ENCODE assay signal across 10 cellular contexts in the genomic region with DNA sequence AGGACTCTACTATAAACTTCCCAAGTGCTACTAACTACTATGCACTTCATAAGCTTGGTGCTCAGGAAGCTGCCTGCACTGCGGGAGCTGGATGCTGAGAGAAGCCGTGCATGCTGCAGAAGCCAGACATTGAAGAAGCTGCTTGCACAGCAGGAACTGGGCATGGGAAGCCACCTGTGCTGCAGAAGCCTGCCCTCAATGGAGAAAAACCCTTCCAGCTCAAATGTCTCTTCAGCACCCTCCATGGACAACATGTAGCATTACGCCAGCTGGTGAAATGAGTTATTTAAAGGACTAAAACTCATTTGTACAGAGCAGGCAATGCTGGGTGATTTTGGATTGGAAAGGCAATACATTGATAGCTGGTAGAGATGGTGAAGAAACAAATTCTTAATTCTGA.
DNase-seq lines count a peak whose midpoint lies in the region; ATAC-seq, FAIRE-seq and TF ChIP-seq lines count a peak whose summit lies in the region.
"Had no signal": no experiment of that assay in that cellular context is flagged by ENCODE, and none has a peak within 500 bp of the region (broad histone marks: within the 10 kb centered on the region; RNA-seq: fewer than 3 reads in every experiment).

No MANE protein-coding gene starts in this region.

- CTCF ChIA-PET in OCI-LY7 (lab: Charles Lee; ENCODE audit: unreplicated experiment): interaction anchor here (0.5 kb wide), 1 partner anchor 149 kb away, joined by 3 read pairs; no protein-coding TSS in a partner anchor
- CTCF ChIA-PET in HepG2 (lab: Yijun Ruan, JAX; ENCODE audit: low intra/inter-chr PET ratio, low total read pairs): no interaction called here

- BruUV-seq in OCI-LY7 (replicated peaks; lab: Mats Ljungman, UMichigan) (no TSS peak), HepG2 (replicated peaks; lab: Mats Ljungman, UMichigan) (no TSS peak)

- H3K9ac ChIP-seq in HepG2 (ENCODE audit: insufficient read depth, low read depth, low read length): no peak overlapping the region

- ATAC-seq in HepG2 (peak; percentile 86), GM19455 (IDR thresholded peaks at IDR 0.05; ENCODE audit: unreplicated experiment) (no peak)
- ATAC-seq in activated T-cell treated with anti-CD3 and anti-CD28 coated beads, Interleukin-2, amount 50 U/mL, for 4 hours: no peak

- H3K27ac ChIP-seq in OCI-LY7 (ENCODE audit: low read depth, low read length, poor library complexity, severe bottlenecking) (no peak overlapping the region), HepG2 (ENCODE audit: extremely low read length, insufficient read depth, low read length) (no peak overlapping the region)
- H3K27ac ChIP-seq: Peyer's patch had no signal

- WGBS in HepG2 (ENCODE audit: low lambda C conversion rate): 33% methylated on average over 1 of the region's 3 CpGs

- TF ChIP-seq CTCF in GM12875 (IDR thresholded peaks at IDR 0.05; ENCODE audit: borderline replicate concordance, insufficient read depth, low read depth, low read length): peak; percentile 29; the same call in 1 of the 2 replicates
- TF ChIP-seq CTCF in OCI-LY7 (conservative IDR thresholded peaks at IDR 0.05; ENCODE audit: low read length): peak; percentile 56
- peak; percentile 31 for TF ChIP-seq CTCF in HepG2 (CRISPR knock-in tag; IDR thresholded peaks at IDR 0.05)

- H3K9me3 ChIP-seq in OCI-LY7 (ENCODE audit: low read length) (no peaks in the 10 kb centered on the region), HepG2 (ENCODE audit: low read length) (no peaks in the 10 kb centered on the region)
- H3K9me3 ChIP-seq: Peyer's patch had no signal

- no peaks in the 10 kb centered on the region for H3K27me3 ChIP-seq in HepG2 (ENCODE audit: control insufficient read depth in 1 of 2, insufficient read depth in 2 of 2, low read length in 2 of 2)
- H3K27me3 ChIP-seq: Peyer's patch had no signal

- H4K20me1 ChIP-seq in OCI-LY7 (ENCODE audit: insufficient read depth, low read length): no peaks in the 10 kb centered on the region
- no peaks in the 10 kb centered on the region for H4K20me1 ChIP-seq in HepG2 (ENCODE audit: insufficient read depth, low read length)

- TF ChIP-seq EP300 in HepG2 (IDR thresholded peaks at IDR 0.05; ENCODE audit: low read depth in 2 of 2, low read length in 2 of 2) (no peak), HepG2 (CRISPR knock-in tag; IDR thresholded peaks at IDR 0.05; ENCODE audit: borderline replicate concordance) (no peak)

- no peak for TF ChIP-seq RAD21 in HepG2 (CRISPR knock-in tag; IDR thresholded peaks at IDR 0.05)

- H2AFZ ChIP-seq in OCI-LY7 (ENCODE audit: low read length): no peak overlapping the region
- no peak overlapping the region for H2AFZ ChIP-seq in HepG2 (ENCODE audit: low read length)

- no peak for TF ChIP-seq POLR2A in HepG2 (IDR thresholded peaks at IDR 0.05; ENCODE audit: insufficient read depth in 1 of 2, low read depth in 2 of 2, low read length in 2 of 2)

- in situ Hi-C loops in HepG2 (cut with HindIII; ENCODE audit: extremely low pct_ligation_motif_present, low pct_unique_long_range_greater_than_20kb): no loop called here

- H3K9me2 ChIP-seq in OCI-LY7 (ENCODE audit: insufficient read depth, low read length): no peaks in the 10 kb centered on the region

- no peak overlapping the region for H3K4me2 ChIP-seq in OCI-LY7 (ENCODE audit: low read length)
- H3K4me2 ChIP-seq in HepG2 (ENCODE audit: low read depth, low read length): no peak overlapping the region

- H3K4me1 Mint-ChIP-seq in activated T-cell treated with anti-CD3 and anti-CD28 coated beads, Interleukin-2, amount 50 U/mL, for 4 hours (ENCODE audit: low read depth): no peaks in the 10 kb centered on the region

- FAIRE-seq in HepG2 (lab: Jason Lieb, UNC): no peak
- FAIRE-seq: kidney had no signal

- no peak overlapping the region for H3K4me3 Mint-ChIP-seq in activated T-cell treated with anti-CD3 and anti-CD28 coated beads, Interleukin-2, amount 50 U/mL, for 4 hours

- H3K36me3 Mint-ChIP-seq in activated T-cell treated with anti-CD3 and anti-CD28 coated beads, Interleukin-2, amount 50 U/mL, for 4 hours (ENCODE audit: insufficient read depth): no peaks in the 10 kb centered on the region

- no peaks in the 10 kb centered on the region for H3K79me2 ChIP-seq in OCI-LY7 (ENCODE audit: insufficient read depth, low read depth, low read length)
- H3K79me2 ChIP-seq in HepG2 (ENCODE audit: insufficient read depth, low read length): no peaks in the 10 kb centered on the region

- DNase-seq in Jurkat, Clone E6-1 (ENCODE audit: low read depth, low spot score): peak; percentile 91
- DNase-seq in OCI-LY7 (ENCODE audit: low spot score) (peak; percentile 35), HepG2 (ENCODE audit: low spot score) (peak; percentile 16), occipital lobe (lab: John Stamatoyannopoulos, UW) (no peak), NCI-H1105 (lab: John Stamatoyannopoulos, UW) (no peak)
- no peak for DNase-seq in activated T-cell treated with anti-CD3 and anti-CD28 coated beads, Interleukin-2, amount 50 U/mL, for 4 hours
- DNase-seq: kidney, Peyer's patch had no signal

- no peaks in the 10 kb centered on the region for H3K9me3 Mint-ChIP-seq in activated T-cell treated with anti-CD3 and anti-CD28 coated beads, Interleukin-2, amount 50 U/mL, for 4 hours

- POLR2A ChIA-PET in OCI-LY7 (lab: Charles Lee): interaction anchor here (1.1 kb wide), 1 partner anchor 12 kb away, joined by 3 read pairs; no protein-coding TSS in a partner anchor
- POLR2A ChIA-PET in HepG2 (lab: Yijun Ruan, JAX): no interaction called here

- H3K36me3 ChIP-seq in OCI-LY7 (ENCODE audit: insufficient read depth, low read length) (no peaks in the 10 kb centered on the region), HepG2 (replicated peaks in 1 of 2; ENCODE audit: control insufficient read depth in 1 of 2, insufficient read depth in 2 of 2, low read length in 2 of 2) (no peaks in the 10 kb centered on the region)
- H3K36me3 ChIP-seq: Peyer's patch had no signal

- H3K4me1 ChIP-seq in OCI-LY7 (ENCODE audit: insufficient read depth, low read length, poor library complexity, severe bottlenecking) (no peaks in the 10 kb centered on the region), HepG2 (ENCODE audit: insufficient read depth, low read length) (no peaks in the 10 kb centered on the region)
- H3K4me1 ChIP-seq: Peyer's patch had no signal

- intact Hi-C loops in OCI-LY7 (cut with micrococcal nuclease; ENCODE audit: unreplicated experiment): no loop called here
- intact Hi-C loops in HepG2 (cut with micrococcal nuclease; ENCODE audit: unreplicated experiment): loop anchor here (10.0 kb wide), 1 partner anchor 116 kb away; no protein-coding TSS in a partner anchor

- peaks cover 3% of the 10 kb centered on the region for H3K27me3 Mint-ChIP-seq in activated T-cell treated with anti-CD3 and anti-CD28 coated beads, Interleukin-2, amount 50 U/mL, for 4 hours (ENCODE audit: low read depth)

- H3K4me3 ChIP-seq in GM12875 (ENCODE audit: low read depth, low read length): no peak overlapping the region
- H3K4me3 ChIP-seq in Jurkat, Clone E6-1 (ENCODE audit: low read length): no peak overlapping the region
- H3K4me3 ChIP-seq in OCI-LY7 (ENCODE audit: low read depth, low read length, poor library complexity, severe bottlenecking): no peak overlapping the region
- H3K4me3 ChIP-seq in HepG2 (replicated peaks in 1 of 3; ENCODE audit: insufficient read depth in 1 of 3, low read depth in 2 of 3, low read length in 3 of 3): no peak overlapping the region
- H3K4me3 ChIP-seq: Peyer's patch had no signal

TF ChIP-seq in HepG2, 621 proteins besides CTCF, POLR2A, EP300 and RAD21:
- TF ChIP-seq STAG1 (CRISPR knock-in tag; IDR thresholded peaks at IDR 0.05): peak; percentile 18; the same call in 1 of the 2 replicates
- TF ChIP-seq ZNF180 (CRISPR knock-in tag; IDR thresholded peaks at IDR 0.05; ENCODE audit: borderline replicate concordance, low read depth): no peak

Comparison
In these comparisons a context has a peak if more than half of its experiments do, and no peak if none do; other contexts are left out.
1. DNase-seq: peak in Jurkat, Clone E6-1 (single experiment), OCI-LY7 (single experiment) and HepG2 (single experiment); none in activated T-cell treated with anti-CD3 and anti-CD28 coated beads, Interleukin-2, amount 50 U/mL, for 4 hours (single experiment), occipital lobe (single experiment) and NCI-H1105 (single experiment).
2. Peak in every context shown above with its lines, with median percentiles within 50 percentile points of each other: CTCF ChIP-seq.